1 cellular context compared by ENCODE assay signal in genomic region chr16:10386517-10387377, GRCh38.
A peak's percentile ranks its signal among the peaks of the same experiment; 100 is the strongest.
TF ChIP-seq lines count a peak whose summit lies in the region.

No MANE protein-coding gene starts in this region.

TF ChIP-seq in K562, 482 proteins besides CTCF, POLR2A, EP300 and RAD21 (continued from another document):
- TF ChIP-seq, protein P1, sequence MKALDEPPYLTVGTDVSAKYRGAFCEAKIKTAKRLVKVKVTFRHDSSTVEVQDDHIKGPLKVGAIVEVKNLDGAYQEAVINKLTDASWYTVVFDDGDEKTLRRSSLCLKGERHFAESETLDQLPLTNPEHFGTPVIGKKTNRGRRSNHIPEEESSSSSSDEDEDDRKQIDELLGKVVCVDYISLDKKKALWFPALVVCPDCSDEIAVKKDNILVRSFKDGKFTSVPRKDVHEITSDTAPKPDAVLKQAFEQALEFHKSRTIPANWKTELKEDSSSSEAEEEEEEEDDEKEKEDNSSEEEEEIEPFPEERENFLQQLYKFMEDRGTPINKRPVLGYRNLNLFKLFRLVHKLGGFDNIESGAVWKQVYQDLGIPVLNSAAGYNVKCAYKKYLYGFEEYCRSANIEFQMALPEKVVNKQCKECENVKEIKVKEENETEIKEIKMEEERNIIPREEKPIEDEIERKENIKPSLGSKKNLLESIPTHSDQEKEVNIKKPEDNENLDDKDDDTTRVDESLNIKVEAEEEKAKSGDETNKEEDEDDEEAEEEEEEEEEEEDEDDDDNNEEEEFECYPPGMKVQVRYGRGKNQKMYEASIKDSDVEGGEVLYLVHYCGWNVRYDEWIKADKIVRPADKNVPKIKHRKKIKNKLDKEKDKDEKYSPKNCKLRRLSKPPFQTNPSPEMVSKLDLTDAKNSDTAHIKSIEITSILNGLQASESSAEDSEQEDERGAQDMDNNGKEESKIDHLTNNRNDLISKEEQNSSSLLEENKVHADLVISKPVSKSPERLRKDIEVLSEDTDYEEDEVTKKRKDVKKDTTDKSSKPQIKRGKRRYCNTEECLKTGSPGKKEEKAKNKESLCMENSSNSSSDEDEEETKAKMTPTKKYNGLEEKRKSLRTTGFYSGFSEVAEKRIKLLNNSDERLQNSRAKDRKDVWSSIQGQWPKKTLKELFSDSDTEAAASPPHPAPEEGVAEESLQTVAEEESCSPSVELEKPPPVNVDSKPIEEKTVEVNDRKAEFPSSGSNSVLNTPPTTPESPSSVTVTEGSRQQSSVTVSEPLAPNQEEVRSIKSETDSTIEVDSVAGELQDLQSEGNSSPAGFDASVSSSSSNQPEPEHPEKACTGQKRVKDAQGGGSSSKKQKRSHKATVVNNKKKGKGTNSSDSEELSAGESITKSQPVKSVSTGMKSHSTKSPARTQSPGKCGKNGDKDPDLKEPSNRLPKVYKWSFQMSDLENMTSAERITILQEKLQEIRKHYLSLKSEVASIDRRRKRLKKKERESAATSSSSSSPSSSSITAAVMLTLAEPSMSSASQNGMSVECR (CRISPR knock-in tag; IDR thresholded peaks at IDR 0.05): 0 out of 2 replicates have a peak, but pooled peaks have one; percentile 29
- 0 out of 2 replicates have a peak, but pooled peaks have one; percentile 19 for TF ChIP-seq ELF1 (tag; IDR thresholded peaks at IDR 0.05)
- no peak for TF ChIP-seq ZZZ3 (IDR thresholded peaks at IDR 0.05)
- TF ChIP-seq NFRKB (IDR thresholded peaks at IDR 0.05; ENCODE audit: low read depth): 0 out of 2 replicates have a peak, but pooled peaks have one; percentile 8
- TF ChIP-seq ZNF280A (IDR thresholded peaks at IDR 0.05; ENCODE audit: low read depth, partially characterized antibody): no peak
- no peak for TF ChIP-seq NONO (IDR thresholded peaks at IDR 0.05; ENCODE audit: low read depth in 2 of 2, low read length in 1 of 2)
- TF ChIP-seq GTF2B (IDR thresholded peaks at IDR 0.05; ENCODE audit: extremely low read depth, insufficient read length): no peak
- no peak for TF ChIP-seq POLR2G (IDR thresholded peaks at IDR 0.05; ENCODE audit: low read depth, low read length)
- no peak for TF ChIP-seq ZEB2 (IDR thresholded peaks at IDR 0.05)
- TF ChIP-seq, protein P2, sequence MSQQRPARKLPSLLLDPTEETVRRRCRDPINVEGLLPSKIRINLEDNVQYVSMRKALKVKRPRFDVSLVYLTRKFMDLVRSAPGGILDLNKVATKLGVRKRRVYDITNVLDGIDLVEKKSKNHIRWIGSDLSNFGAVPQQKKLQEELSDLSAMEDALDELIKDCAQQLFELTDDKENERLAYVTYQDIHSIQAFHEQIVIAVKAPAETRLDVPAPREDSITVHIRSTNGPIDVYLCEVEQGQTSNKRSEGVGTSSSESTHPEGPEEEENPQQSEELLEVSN (IDR thresholded peaks at IDR 0.05; ENCODE audit: borderline replicate concordance in 1 of 2, extremely low read depth in 1 of 2, insufficient read depth in 1 of 2, insufficient read length in 1 of 2, low read depth in 1 of 2, low read length in 1 of 2, poor library complexity in 1 of 2, severe bottlenecking in 1 of 2): no peak
- peak; percentile 7 for TF ChIP-seq NUFIP1 (IDR thresholded peaks at IDR 0.05; ENCODE audit: partially characterized antibody)
- TF ChIP-seq MNT (conservative IDR thresholded peaks at IDR 0.05): peak; percentile 51 to 68
- no peak for TF ChIP-seq JUND (IDR thresholded peaks at IDR 0.05; ENCODE audit: borderline replicate concordance, low read depth, low read length)
- no peak for TF ChIP-seq JUND (tag; IDR thresholded peaks at IDR 0.05; ENCODE audit: borderline replicate concordance, low read depth, low read length)
- TF ChIP-seq SMARCC2 (IDR thresholded peaks at IDR 0.05; ENCODE audit: low read depth): no peak
- no peak for TF ChIP-seq ZNF3 (CRISPR knock-in tag; IDR thresholded peaks at IDR 0.05)
- no peak for TF ChIP-seq ESRRA (IDR thresholded peaks at IDR 0.05; ENCODE audit: borderline replicate concordance, low read depth)
- TF ChIP-seq SIN3A (IDR thresholded peaks at IDR 0.05; ENCODE audit: borderline replicate concordance in 2 of 2, control insufficient read depth in 1 of 2, low read depth in 2 of 2, low read length in 2 of 2): peak in 1 of 2 experiments; percentile 70; a peak in 1 of 4 replicates
- TF ChIP-seq MIER1 (IDR thresholded peaks at IDR 0.05; ENCODE audit: low read depth): no peak
- TF ChIP-seq ZNF551 (CRISPR knock-in tag; IDR thresholded peaks at IDR 0.05): no peak
- peak; percentile 46; the same call in 1 of the 2 replicates for TF ChIP-seq MXI1 (IDR thresholded peaks at IDR 0.05; ENCODE audit: low read depth, low read length)
- TF ChIP-seq POLR2AphosphoS2 (IDR thresholded peaks at IDR 0.05; ENCODE audit: low read length): no peak
- TF ChIP-seq MYC (IDR thresholded peaks at IDR 0.05; ENCODE audit: low read depth, low read length): peak; percentile 25; the same call in 1 of the 2 replicates
- TF ChIP-seq MYC (CRISPR knock-in tag; IDR thresholded peaks at IDR 0.05; ENCODE audit: borderline replicate concordance, low read depth): no peak
- TF ChIP-seq, protein P3, sequence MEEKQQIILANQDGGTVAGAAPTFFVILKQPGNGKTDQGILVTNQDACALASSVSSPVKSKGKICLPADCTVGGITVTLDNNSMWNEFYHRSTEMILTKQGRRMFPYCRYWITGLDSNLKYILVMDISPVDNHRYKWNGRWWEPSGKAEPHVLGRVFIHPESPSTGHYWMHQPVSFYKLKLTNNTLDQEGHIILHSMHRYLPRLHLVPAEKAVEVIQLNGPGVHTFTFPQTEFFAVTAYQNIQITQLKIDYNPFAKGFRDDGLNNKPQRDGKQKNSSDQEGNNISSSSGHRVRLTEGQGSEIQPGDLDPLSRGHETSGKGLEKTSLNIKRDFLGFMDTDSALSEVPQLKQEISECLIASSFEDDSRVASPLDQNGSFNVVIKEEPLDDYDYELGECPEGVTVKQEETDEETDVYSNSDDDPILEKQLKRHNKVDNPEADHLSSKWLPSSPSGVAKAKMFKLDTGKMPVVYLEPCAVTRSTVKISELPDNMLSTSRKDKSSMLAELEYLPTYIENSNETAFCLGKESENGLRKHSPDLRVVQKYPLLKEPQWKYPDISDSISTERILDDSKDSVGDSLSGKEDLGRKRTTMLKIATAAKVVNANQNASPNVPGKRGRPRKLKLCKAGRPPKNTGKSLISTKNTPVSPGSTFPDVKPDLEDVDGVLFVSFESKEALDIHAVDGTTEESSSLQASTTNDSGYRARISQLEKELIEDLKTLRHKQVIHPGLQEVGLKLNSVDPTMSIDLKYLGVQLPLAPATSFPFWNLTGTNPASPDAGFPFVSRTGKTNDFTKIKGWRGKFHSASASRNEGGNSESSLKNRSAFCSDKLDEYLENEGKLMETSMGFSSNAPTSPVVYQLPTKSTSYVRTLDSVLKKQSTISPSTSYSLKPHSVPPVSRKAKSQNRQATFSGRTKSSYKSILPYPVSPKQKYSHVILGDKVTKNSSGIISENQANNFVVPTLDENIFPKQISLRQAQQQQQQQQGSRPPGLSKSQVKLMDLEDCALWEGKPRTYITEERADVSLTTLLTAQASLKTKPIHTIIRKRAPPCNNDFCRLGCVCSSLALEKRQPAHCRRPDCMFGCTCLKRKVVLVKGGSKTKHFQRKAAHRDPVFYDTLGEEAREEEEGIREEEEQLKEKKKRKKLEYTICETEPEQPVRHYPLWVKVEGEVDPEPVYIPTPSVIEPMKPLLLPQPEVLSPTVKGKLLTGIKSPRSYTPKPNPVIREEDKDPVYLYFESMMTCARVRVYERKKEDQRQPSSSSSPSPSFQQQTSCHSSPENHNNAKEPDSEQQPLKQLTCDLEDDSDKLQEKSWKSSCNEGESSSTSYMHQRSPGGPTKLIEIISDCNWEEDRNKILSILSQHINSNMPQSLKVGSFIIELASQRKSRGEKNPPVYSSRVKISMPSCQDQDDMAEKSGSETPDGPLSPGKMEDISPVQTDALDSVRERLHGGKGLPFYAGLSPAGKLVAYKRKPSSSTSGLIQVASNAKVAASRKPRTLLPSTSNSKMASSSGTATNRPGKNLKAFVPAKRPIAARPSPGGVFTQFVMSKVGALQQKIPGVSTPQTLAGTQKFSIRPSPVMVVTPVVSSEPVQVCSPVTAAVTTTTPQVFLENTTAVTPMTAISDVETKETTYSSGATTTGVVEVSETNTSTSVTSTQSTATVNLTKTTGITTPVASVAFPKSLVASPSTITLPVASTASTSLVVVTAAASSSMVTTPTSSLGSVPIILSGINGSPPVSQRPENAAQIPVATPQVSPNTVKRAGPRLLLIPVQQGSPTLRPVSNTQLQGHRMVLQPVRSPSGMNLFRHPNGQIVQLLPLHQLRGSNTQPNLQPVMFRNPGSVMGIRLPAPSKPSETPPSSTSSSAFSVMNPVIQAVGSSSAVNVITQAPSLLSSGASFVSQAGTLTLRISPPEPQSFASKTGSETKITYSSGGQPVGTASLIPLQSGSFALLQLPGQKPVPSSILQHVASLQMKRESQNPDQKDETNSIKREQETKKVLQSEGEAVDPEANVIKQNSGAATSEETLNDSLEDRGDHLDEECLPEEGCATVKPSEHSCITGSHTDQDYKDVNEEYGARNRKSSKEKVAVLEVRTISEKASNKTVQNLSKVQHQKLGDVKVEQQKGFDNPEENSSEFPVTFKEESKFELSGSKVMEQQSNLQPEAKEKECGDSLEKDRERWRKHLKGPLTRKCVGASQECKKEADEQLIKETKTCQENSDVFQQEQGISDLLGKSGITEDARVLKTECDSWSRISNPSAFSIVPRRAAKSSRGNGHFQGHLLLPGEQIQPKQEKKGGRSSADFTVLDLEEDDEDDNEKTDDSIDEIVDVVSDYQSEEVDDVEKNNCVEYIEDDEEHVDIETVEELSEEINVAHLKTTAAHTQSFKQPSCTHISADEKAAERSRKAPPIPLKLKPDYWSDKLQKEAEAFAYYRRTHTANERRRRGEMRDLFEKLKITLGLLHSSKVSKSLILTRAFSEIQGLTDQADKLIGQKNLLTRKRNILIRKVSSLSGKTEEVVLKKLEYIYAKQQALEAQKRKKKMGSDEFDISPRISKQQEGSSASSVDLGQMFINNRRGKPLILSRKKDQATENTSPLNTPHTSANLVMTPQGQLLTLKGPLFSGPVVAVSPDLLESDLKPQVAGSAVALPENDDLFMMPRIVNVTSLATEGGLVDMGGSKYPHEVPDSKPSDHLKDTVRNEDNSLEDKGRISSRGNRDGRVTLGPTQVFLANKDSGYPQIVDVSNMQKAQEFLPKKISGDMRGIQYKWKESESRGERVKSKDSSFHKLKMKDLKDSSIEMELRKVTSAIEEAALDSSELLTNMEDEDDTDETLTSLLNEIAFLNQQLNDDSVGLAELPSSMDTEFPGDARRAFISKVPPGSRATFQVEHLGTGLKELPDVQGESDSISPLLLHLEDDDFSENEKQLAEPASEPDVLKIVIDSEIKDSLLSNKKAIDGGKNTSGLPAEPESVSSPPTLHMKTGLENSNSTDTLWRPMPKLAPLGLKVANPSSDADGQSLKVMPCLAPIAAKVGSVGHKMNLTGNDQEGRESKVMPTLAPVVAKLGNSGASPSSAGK (IDR thresholded peaks at IDR 0.05): peak; percentile 43; the same call in 1 of the 2 replicates
- peak; percentile 11; the same call in 1 of the 2 replicates for TF ChIP-seq EP400 (IDR thresholded peaks at IDR 0.05)
- TF ChIP-seq CBFA2T3 (IDR thresholded peaks at IDR 0.05): no peak
- no peak for TF ChIP-seq ZNF121 (CRISPR knock-in tag; conservative IDR thresholded peaks at IDR 0.05)
- no peak for TF ChIP-seq HLTF (IDR thresholded peaks at IDR 0.05)
